In the genomic region with DNA sequence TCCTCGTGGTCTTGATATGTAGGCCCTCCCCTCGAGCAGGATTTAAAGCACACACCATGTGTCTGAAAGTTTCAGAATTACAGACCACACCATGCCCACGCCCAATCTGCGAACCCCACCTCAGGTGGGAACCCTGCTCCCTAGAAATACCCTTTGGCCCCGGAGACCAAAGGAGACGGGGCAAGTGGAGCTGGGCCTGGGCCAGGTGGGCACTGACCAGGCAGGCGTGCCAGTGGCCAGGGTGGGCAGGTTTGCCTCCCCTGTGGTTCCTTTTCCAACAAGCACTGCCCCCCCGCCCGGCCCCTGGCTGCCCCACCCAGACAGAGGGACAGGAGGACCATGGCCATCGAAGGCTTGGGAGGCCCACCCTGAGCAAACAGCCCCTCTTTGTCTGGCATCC, we compare ENCODE assay signal across 1 cellular context.
TF ChIP-seq lines count a peak whose summit lies in the region.

No MANE protein-coding gene starts in this region.

TF ChIP-seq in WTC11, 78 proteins besides CTCF, POLR2A, EP300 and RAD21 (continued from another document):
- TF ChIP-seq, protein P1, sequence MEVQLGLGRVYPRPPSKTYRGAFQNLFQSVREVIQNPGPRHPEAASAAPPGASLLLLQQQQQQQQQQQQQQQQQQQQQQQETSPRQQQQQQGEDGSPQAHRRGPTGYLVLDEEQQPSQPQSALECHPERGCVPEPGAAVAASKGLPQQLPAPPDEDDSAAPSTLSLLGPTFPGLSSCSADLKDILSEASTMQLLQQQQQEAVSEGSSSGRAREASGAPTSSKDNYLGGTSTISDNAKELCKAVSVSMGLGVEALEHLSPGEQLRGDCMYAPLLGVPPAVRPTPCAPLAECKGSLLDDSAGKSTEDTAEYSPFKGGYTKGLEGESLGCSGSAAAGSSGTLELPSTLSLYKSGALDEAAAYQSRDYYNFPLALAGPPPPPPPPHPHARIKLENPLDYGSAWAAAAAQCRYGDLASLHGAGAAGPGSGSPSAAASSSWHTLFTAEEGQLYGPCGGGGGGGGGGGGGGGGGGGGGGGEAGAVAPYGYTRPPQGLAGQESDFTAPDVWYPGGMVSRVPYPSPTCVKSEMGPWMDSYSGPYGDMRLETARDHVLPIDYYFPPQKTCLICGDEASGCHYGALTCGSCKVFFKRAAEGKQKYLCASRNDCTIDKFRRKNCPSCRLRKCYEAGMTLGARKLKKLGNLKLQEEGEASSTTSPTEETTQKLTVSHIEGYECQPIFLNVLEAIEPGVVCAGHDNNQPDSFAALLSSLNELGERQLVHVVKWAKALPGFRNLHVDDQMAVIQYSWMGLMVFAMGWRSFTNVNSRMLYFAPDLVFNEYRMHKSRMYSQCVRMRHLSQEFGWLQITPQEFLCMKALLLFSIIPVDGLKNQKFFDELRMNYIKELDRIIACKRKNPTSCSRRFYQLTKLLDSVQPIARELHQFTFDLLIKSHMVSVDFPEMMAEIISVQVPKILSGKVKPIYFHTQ (CRISPR knock-in tag; IDR thresholded peaks at IDR 0.05) = no peak
- TF ChIP-seq, protein P2, sequence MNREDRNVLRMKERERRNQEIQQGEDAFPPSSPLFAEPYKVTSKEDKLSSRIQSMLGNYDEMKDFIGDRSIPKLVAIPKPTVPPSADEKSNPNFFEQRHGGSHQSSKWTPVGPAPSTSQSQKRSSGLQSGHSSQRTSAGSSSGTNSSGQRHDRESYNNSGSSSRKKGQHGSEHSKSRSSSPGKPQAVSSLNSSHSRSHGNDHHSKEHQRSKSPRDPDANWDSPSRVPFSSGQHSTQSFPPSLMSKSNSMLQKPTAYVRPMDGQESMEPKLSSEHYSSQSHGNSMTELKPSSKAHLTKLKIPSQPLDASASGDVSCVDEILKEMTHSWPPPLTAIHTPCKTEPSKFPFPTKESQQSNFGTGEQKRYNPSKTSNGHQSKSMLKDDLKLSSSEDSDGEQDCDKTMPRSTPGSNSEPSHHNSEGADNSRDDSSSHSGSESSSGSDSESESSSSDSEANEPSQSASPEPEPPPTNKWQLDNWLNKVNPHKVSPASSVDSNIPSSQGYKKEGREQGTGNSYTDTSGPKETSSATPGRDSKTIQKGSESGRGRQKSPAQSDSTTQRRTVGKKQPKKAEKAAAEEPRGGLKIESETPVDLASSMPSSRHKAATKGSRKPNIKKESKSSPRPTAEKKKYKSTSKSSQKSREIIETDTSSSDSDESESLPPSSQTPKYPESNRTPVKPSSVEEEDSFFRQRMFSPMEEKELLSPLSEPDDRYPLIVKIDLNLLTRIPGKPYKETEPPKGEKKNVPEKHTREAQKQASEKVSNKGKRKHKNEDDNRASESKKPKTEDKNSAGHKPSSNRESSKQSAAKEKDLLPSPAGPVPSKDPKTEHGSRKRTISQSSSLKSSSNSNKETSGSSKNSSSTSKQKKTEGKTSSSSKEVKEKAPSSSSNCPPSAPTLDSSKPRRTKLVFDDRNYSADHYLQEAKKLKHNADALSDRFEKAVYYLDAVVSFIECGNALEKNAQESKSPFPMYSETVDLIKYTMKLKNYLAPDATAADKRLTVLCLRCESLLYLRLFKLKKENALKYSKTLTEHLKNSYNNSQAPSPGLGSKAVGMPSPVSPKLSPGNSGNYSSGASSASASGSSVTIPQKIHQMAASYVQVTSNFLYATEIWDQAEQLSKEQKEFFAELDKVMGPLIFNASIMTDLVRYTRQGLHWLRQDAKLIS (CRISPR knock-in tag; IDR thresholded peaks at IDR 0.05; ENCODE audit: borderline replicate concordance) = no peak
- no peak for TF ChIP-seq NFYB (CRISPR knock-in tag; conservative IDR thresholded peaks at IDR 0.05; ENCODE audit: low read depth)
